In genomic region chr1:92464588-92465255, GRCh38 we compare ENCODE assay signal across 24 cellular contexts. TPM values are rescaled to one million over a fixed set of nuclear protein-coding genes. Genes with fewer than 3 reads are reported as not detected.
DNase-seq lines count a peak whose midpoint lies in the region; ATAC-seq and TF ChIP-seq lines count a peak whose summit lies in the region.
"Had no signal": no experiment of that assay in that cellular context is flagged by ENCODE, and none has a peak within 500 bp of the region (broad histone marks: within the 10 kb centered on the region; RNA-seq: fewer than 3 reads in every experiment).

No MANE protein-coding gene starts in this region.

- H3K4me3 Mint-ChIP-seq in T-helper 2 cell treated with Interferon-gamma antibody and Interleukin-4, amounts not matched to agents 5 μg/mL and 100 μg/mL, for 36 hours, result peak overlapping the region; percentile 29
- peak overlapping the region; percentile 53 for H3K4me3 Mint-ChIP-seq in activated T-helper 1 cell treated with anti-CD3 and anti-CD28 coated beads, Interleukin-12 subunit alpha, Interleukin-12 subunit beta, Interleukin-2, Interleukin-4 antibody, amounts not matched to agents 30 ng/mL and 10 ng/mL and 1 ng/mL, durations not matched to agents 14 hours and 24 hours and 36 hours
- H3K4me3 Mint-ChIP-seq in naive thymus-derived CD8-positive, alpha-beta T cell, result peak overlapping the region in 7 of 10 donors; percentile 3 to 60 (median 12)
- H3K4me3 Mint-ChIP-seq: B cell, mesothelial cell of epicardium had no signal

- H3K27me3 ChIP-seq in HL-60 (ENCODE audit: insufficient read depth, poor library complexity, severe bottlenecking), result no peaks in the 10 kb centered on the region
- H3K27me3 ChIP-seq: esophagus muscularis mucosa, uterus had no signal

- no peaks in the 10 kb centered on the region for H3K9me3 Mint-ChIP-seq in T-helper 2 cell treated with Interferon-gamma antibody and Interleukin-4, amounts not matched to agents 5 μg/mL and 100 μg/mL, for 36 hours
- H3K9me3 Mint-ChIP-seq in activated T-helper 1 cell treated with anti-CD3 and anti-CD28 coated beads, Interleukin-12 subunit alpha, Interleukin-12 subunit beta, Interleukin-2, Interleukin-4 antibody, amounts not matched to agents 30 ng/mL and 10 ng/mL and 1 ng/mL, durations not matched to agents 14 hours and 24 hours and 36 hours, result peaks cover 6% of the 10 kb centered on the region
- H3K9me3 Mint-ChIP-seq in naive thymus-derived CD8-positive, alpha-beta T cell, result no peaks in the 10 kb centered on the region
- H3K9me3 Mint-ChIP-seq: mesothelial cell of epicardium had no signal

- H3K27me3 Mint-ChIP-seq in T-helper 2 cell treated with Interferon-gamma antibody and Interleukin-4, amounts not matched to agents 5 μg/mL and 100 μg/mL, for 36 hours (ENCODE audit: low read depth), result no peaks in the 10 kb centered on the region
- H3K27me3 Mint-ChIP-seq in activated T-helper 1 cell treated with anti-CD3 and anti-CD28 coated beads, Interleukin-12 subunit alpha, Interleukin-12 subunit beta, Interleukin-2, Interleukin-4 antibody, amounts not matched to agents 30 ng/mL and 10 ng/mL and 1 ng/mL, durations not matched to agents 14 hours and 24 hours and 36 hours (ENCODE audit: insufficient read depth), result no peaks in the 10 kb centered on the region
- peaks cover 0 to 2% (median 0%) of the 10 kb centered on the region in 5 donors for H3K27me3 Mint-ChIP-seq in naive thymus-derived CD8-positive, alpha-beta T cell

- H3K27ac Mint-ChIP-seq in T-helper 2 cell treated with Interferon-gamma antibody and Interleukin-4, amounts not matched to agents 5 μg/mL and 100 μg/mL, for 36 hours, result peak overlapping the region; percentile 77
- peak overlapping the region; percentile 86 for H3K27ac Mint-ChIP-seq in activated T-helper 1 cell treated with anti-CD3 and anti-CD28 coated beads, Interleukin-12 subunit alpha, Interleukin-12 subunit beta, Interleukin-2, Interleukin-4 antibody, amounts not matched to agents 30 ng/mL and 10 ng/mL and 1 ng/mL, durations not matched to agents 14 hours and 24 hours and 36 hours
- H3K27ac Mint-ChIP-seq in naive thymus-derived CD8-positive, alpha-beta T cell, result peak overlapping the region in 7 of 10 donors; percentile 2 to 76 (median 56)
- H3K27ac Mint-ChIP-seq: B cell, mesothelial cell of epicardium had no signal

- no peak for TF ChIP-seq CTCF in HL-60 (IDR thresholded peaks at IDR 0.05; ENCODE audit: insufficient read depth, low read length)

- H3K36me3 Mint-ChIP-seq in T-helper 2 cell treated with Interferon-gamma antibody and Interleukin-4, amounts not matched to agents 5 μg/mL and 100 μg/mL, for 36 hours (ENCODE audit: low read depth), result peaks cover 27% of the 10 kb centered on the region
- H3K36me3 Mint-ChIP-seq in activated T-helper 1 cell treated with anti-CD3 and anti-CD28 coated beads, Interleukin-12 subunit alpha, Interleukin-12 subunit beta, Interleukin-2, Interleukin-4 antibody, amounts not matched to agents 30 ng/mL and 10 ng/mL and 1 ng/mL, durations not matched to agents 14 hours and 24 hours and 36 hours (ENCODE audit: low read depth), result peaks cover 26% of the 10 kb centered on the region
- peaks cover 0 to 3% (median 0%) of the 10 kb centered on the region in 3 donors for H3K36me3 Mint-ChIP-seq in naive thymus-derived CD8-positive, alpha-beta T cell
- H3K36me3 Mint-ChIP-seq: mesothelial cell of epicardium had no signal

- H3K4me1 Mint-ChIP-seq in T-helper 2 cell treated with Interferon-gamma antibody and Interleukin-4, amounts not matched to agents 5 μg/mL and 100 μg/mL, for 36 hours (ENCODE audit: low read depth), result peaks cover 66% of the 10 kb centered on the region
- peaks cover 78% of the 10 kb centered on the region for H3K4me1 Mint-ChIP-seq in activated T-helper 1 cell treated with anti-CD3 and anti-CD28 coated beads, Interleukin-12 subunit alpha, Interleukin-12 subunit beta, Interleukin-2, Interleukin-4 antibody, amounts not matched to agents 30 ng/mL and 10 ng/mL and 1 ng/mL, durations not matched to agents 14 hours and 24 hours and 36 hours (ENCODE audit: low read depth)
- peaks cover 20 to 61% (median 49%) of the 10 kb centered on the region in 4 donors for H3K4me1 Mint-ChIP-seq in naive thymus-derived CD8-positive, alpha-beta T cell
- H3K4me1 Mint-ChIP-seq: mesothelial cell of epicardium had no signal

- no peak overlapping the region for H3K4me3 ChIP-seq in HL-60 (replicated peaks; ENCODE audit: insufficient read depth, low read length)
- H3K4me3 ChIP-seq: esophagus muscularis mucosa, HAP-1, SJSA1, smooth muscle cell, uterus had no signal

- intact Hi-C loops in activated T-helper 1 cell treated with anti-CD3 and anti-CD28 coated beads, Interleukin-12 subunit alpha, Interleukin-12 subunit beta, Interleukin-2, Interleukin-4 antibody, amounts not matched to agents 30 ng/mL and 10 ng/mL and 1 ng/mL, durations not matched to agents 14 hours and 24 hours and 36 hours (cut with micrococcal nuclease), result no loop called here

- POLR2A ChIA-PET in naive thymus-derived CD8-positive, alpha-beta T cell (lab: Charles Lee), result no interaction called here

- ATAC-seq in naive thymus-derived CD8-positive, alpha-beta T cell, result peak in 1 of 2 donors; percentile 49
- ATAC-seq in GM21360 (IDR thresholded peaks at IDR 0.05; ENCODE audit: unreplicated experiment), result no peak
- ATAC-seq: PC-3 had no signal

- DNase-seq in T-helper 2 cell treated with Interferon-gamma antibody and Interleukin-4, amounts not matched to agents 5 μg/mL and 100 μg/mL, for 36 hours (ENCODE audit: low spot score), result no peak
- DNase-seq in T-helper 2 cell (no peak), HL-60 (ENCODE audit: low read depth in 1 of 2, low spot score in 1 of 2) (peak in 1 of 2 experiments; percentile 35), globus pallidus (ENCODE audit: low spot score) (no peak)
- DNase-seq in activated T-helper 1 cell treated with anti-CD3 and anti-CD28 coated beads, Interleukin-12 subunit alpha, Interleukin-12 subunit beta, Interleukin-2, Interleukin-4 antibody, amounts not matched to agents 30 ng/mL and 10 ng/mL and 1 ng/mL, durations not matched to agents 14 hours and 24 hours and 36 hours (ENCODE audit: low spot score), result no peak
- no peak for DNase-seq in naive thymus-derived CD8-positive, alpha-beta T cell
- no peak for DNase-seq in stimulated activated CD4-positive, alpha-beta T cell treated with anti-CD3 and anti-CD28 coated beads, Interleukin-2, amount 100 ng/mL, for 24 hours
- DNase-seq: 8988T; anterior cingulate cortex; effector CD4-positive, alpha-beta T cell; NCI-H1694 treated with DMSO at 0.1 percent for 48 hours; NCI-H2227 treated with DMSO at 0.1 percent for 48 hours; NCI-H82; PC-3; stimulated activated CD4-positive, alpha-beta T cell treated with anti-CD3 and anti-CD28 coated beads, Interleukin-4, amount 100 ng/mL, for 4 hours; uterus had no signal

- H3K27ac ChIP-seq in HL-60 (replicated peaks), result peak overlapping the region; percentile 56
- H3K27ac ChIP-seq: esophagus muscularis mucosa, SJSA1, uterus had no signal

RNA-seq across cellular contexts. Expression of gene GFI1, which starts 22.0 kb away (rescaled TPM):
- 95.7 and 103 TPM in 2 replicates for total RNA-seq in activated T-helper 1 cell treated with anti-CD3 and anti-CD28 coated beads, Interleukin-12 subunit alpha, Interleukin-12 subunit beta, Interleukin-2, Interleukin-4 antibody, amounts not matched to agents 30 ng/mL and 10 ng/mL and 1 ng/mL, durations not matched to agents 14 hours and 24 hours and 36 hours
- 10 to 100 TPM; 18.2 to 22.4 TPM for total RNA-seq in naive thymus-derived CD8-positive, alpha-beta T cell
- 10 to 100 TPM in 1 of 3 donors, 1 to 10 TPM in 2; 5.6 to 12.4 (median 6.7) TPM for polyA plus RNA-seq in naive thymus-derived CD8-positive, alpha-beta T cell
- total RNA-seq: MCF 10A, SJSA1 had no signal
- polyA plus RNA-seq: smooth muscle cell had no signal
